ENCODE assay signal across 9 cellular contexts in genomic region chr11:89097956-89098355, GRCh38. TPM values are rescaled to one million over a fixed set of nuclear protein-coding genes. Genes with fewer than 3 reads are reported as not detected.
DNase-seq lines count a peak whose midpoint lies in the region; ATAC-seq and TF ChIP-seq lines count a peak whose summit lies in the region.
"Not testable (repeated sequence)": the region's sequence is repeated elsewhere in the genome, so short reads cannot be mapped to it uniquely, and the experiment has no call there.
"Had no signal": no experiment of that assay in that cellular context is flagged by ENCODE, and none has a peak within 500 bp of the region (broad histone marks: within the 10 kb centered on the region; RNA-seq: fewer than 3 reads in every experiment).

No MANE protein-coding gene starts in this region.

- not testable (repeated sequence) for H3K4me2 ChIP-seq in GM23248 (ENCODE audit: unreplicated experiment); OCI-LY7 (ENCODE audit: low read length); osteoblast (ENCODE audit: insufficient read depth, low read length)

- not testable (repeated sequence) for H3K36me3 Mint-ChIP-seq in glutamatergic neuron (ENCODE audit: unreplicated experiment)

- not testable (repeated sequence) for H4K20me1 ChIP-seq in GM23248 (ENCODE audit: insufficient read depth); OCI-LY7 (ENCODE audit: insufficient read depth, low read length); osteoblast (ENCODE audit: insufficient read depth, low read length)

- H3K9me3 Mint-ChIP-seq in glutamatergic neuron (ENCODE audit: unreplicated experiment) = not testable (repeated sequence)

- CTCF ChIA-PET in OCI-LY7 (lab: Charles Lee; ENCODE audit: unreplicated experiment) = not testable (repeated sequence)

- not testable (repeated sequence) for H3K4me1 ChIP-seq in GM23248 (ENCODE audit: insufficient read depth); OCI-LY7 (ENCODE audit: insufficient read depth, low read length, poor library complexity, severe bottlenecking); osteoblast (ENCODE audit: insufficient read depth, low read length)

- H3K27me3 Mint-ChIP-seq in glutamatergic neuron (ENCODE audit: unreplicated experiment) = not testable (repeated sequence)

- ATAC-seq in GM18498 (IDR thresholded peaks at IDR 0.05; ENCODE audit: unreplicated experiment) = peak; percentile 87
- ATAC-seq in HG03469 (IDR thresholded peaks at IDR 0.05; ENCODE audit: unreplicated experiment) = peak; percentile 75

- not testable (repeated sequence) for H3K4me3 ChIP-seq in GM23248; OCI-LY7 (ENCODE audit: low read depth, low read length, poor library complexity, severe bottlenecking); astrocyte of the spinal cord (ENCODE audit: low read depth, low read length); osteoblast (ENCODE audit: insufficient read depth, low read length)

- POLR2A ChIA-PET in OCI-LY7 (lab: Charles Lee) = not testable (repeated sequence)

- H3K4me1 Mint-ChIP-seq in glutamatergic neuron (ENCODE audit: low read depth, unreplicated experiment) = not testable (repeated sequence)

- WGBS in GM23248 (ENCODE audit: low coverage in 1 of 2, low lambda C conversion rate in 2 of 2, missing lambda C conversion rate in 2 of 2), 2 experiments = 83 to 89% methylated on average over 1 of the region's 1 CpG

- intact Hi-C loops in OCI-LY7 (cut with micrococcal nuclease; ENCODE audit: unreplicated experiment) = not testable (repeated sequence)

- H3K79me2 ChIP-seq in GM23248 (ENCODE audit: insufficient read depth); OCI-LY7 (ENCODE audit: insufficient read depth, low read depth, low read length); osteoblast (ENCODE audit: insufficient read depth, low read length): not testable (repeated sequence)

- H2AFZ ChIP-seq in GM23248; OCI-LY7 (ENCODE audit: low read length); osteoblast (ENCODE audit: low read length): not testable (repeated sequence)

- H3K36me3 ChIP-seq in GM23248 (ENCODE audit: low read depth); OCI-LY7 (ENCODE audit: insufficient read depth, low read length); osteoblast (ENCODE audit: insufficient read depth, low read length): not testable (repeated sequence)

- not testable (repeated sequence) for H3K9me2 ChIP-seq in GM23248 (ENCODE audit: insufficient read depth); OCI-LY7 (ENCODE audit: insufficient read depth, low read length)

- not testable (repeated sequence) for H3K4me3 Mint-ChIP-seq in glutamatergic neuron (ENCODE audit: unreplicated experiment)

- in situ Hi-C loops in ACHN (cut with HindIII; ENCODE audit: low pct_ligation_motif_present, low pct_unique_long_range_greater_than_20kb, low sequenced_read_pairs); GM23248 (cut with MboI); astrocyte of the spinal cord (cut with HindIII; ENCODE audit: low sequenced_read_pairs): not testable (repeated sequence)

- BruUV-seq in OCI-LY7 (replicated peaks; lab: Mats Ljungman, UMichigan) = not testable (repeated sequence)

- not testable (repeated sequence) for H3F3A ChIP-seq in GM23248 (ENCODE audit: insufficient read depth)

- not testable (repeated sequence) for H3K9me3 ChIP-seq in GM23248 (ENCODE audit: low read depth); OCI-LY7 (ENCODE audit: low read length); osteoblast (ENCODE audit: low read depth, low read length)

- H3K27ac ChIP-seq in GM23248; OCI-LY7 (ENCODE audit: low read depth, low read length, poor library complexity, severe bottlenecking); osteoblast (ENCODE audit: low read depth, low read length): not testable (repeated sequence)

- not testable (repeated sequence) for H3K27me3 ChIP-seq in GM23248 (replicated peaks; ENCODE audit: insufficient read depth); osteoblast (ENCODE audit: insufficient read depth, low read length)

- TF ChIP-seq CTCF in OCI-LY7 (conservative IDR thresholded peaks at IDR 0.05; ENCODE audit: low read length) (peak; percentile 76), astrocyte of the spinal cord (IDR thresholded peaks at IDR 0.05; ENCODE audit: low read depth, low read length) (peak; percentile 66), glutamatergic neuron (IDR thresholded peaks at IDR 0.05; ENCODE audit: partially characterized antibody, unreplicated experiment) (peak; percentile 74), osteoblast (IDR thresholded peaks at IDR 0.05; ENCODE audit: extremely low read depth, low read depth, low read length) (peak; percentile 58)

- peak; percentile 8 for DNase-seq in ACHN
- DNase-seq in GM23248 = peak; percentile 39
- DNase-seq in OCI-LY7 (ENCODE audit: low spot score) = peak; percentile 10
- DNase-seq in astrocyte of the spinal cord (ENCODE audit: low read depth, low spot score) = peak; percentile 35
- not testable (repeated sequence) for DNase-seq in glutamatergic neuron; osteoblast (ENCODE audit: insufficient read length, low spot score, missing footprints)

- H3K9ac ChIP-seq in GM23248 = not testable (repeated sequence)

- H3K27ac Mint-ChIP-seq in glutamatergic neuron (ENCODE audit: unreplicated experiment) = not testable (repeated sequence)

RNA-seq across cellular contexts. Expression of gene GRM5, which starts 32.2 kb away (rescaled TPM):
- total RNA-seq in GM23248 (2014; rRNA removed; shearing (Covaris generic)) = not detected in 2 replicates
- polyA plus RNA-seq in GM23248 (2016; fragmentation: Nextera tagmentation; extraction: Ambion mirVana) = not detected in 2 replicates
- not detected in 2 replicates for total RNA-seq in OCI-LY7 (2014; rRNA removed; shearing (Covaris generic))
- not detected in 2 replicates for total RNA-seq in OCI-LY7 (2022)
- total RNA-seq in glutamatergic neuron (ENCODE audit: unreplicated experiment) = not detected
- not detected in 2 replicates for total RNA-seq in osteoblast
- total RNA-seq: activated T-cell treated with anti-CD3 and anti-CD28 coated beads, Interleukin-2, amount 50 U/mL, for 72 hours had no signal
